Comparison of ENCODE assay signal across 26 cellular contexts in the genomic region with DNA sequence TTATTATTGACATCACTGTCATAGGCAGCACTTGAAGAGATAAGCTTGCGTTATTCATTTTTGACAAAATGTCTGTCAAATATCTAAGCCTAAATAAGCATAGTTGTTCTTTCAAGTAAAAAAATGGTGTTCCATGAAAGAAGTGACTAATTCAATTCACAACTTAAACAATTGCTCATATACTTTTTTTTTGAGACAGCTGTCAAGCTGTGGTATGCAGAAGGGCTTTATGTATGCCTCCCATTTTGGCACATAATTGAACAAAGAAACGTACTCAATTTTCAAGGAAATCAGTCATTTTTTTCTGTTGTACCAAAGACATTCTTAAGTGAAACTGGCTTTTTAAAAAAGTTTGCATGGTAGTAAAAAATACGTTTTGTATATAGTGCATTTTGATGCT.
"Had no signal": no experiment of that assay in that cellular context is flagged by ENCODE, and none has a peak within 500 bp of the region (broad histone marks: within the 10 kb centered on the region; RNA-seq: fewer than 3 reads in every experiment).

No MANE protein-coding gene starts in this region.

- H3K4me1 ChIP-seq: uterus had no signal

- H3K36me3 ChIP-seq: esophagus muscularis mucosa, neutrophil, pancreas, right lobe of liver, suprapubic skin, transverse colon, upper lobe of right lung, uterus had no signal

- H3K4me3 Mint-ChIP-seq: memory B cell; naive B cell; natural killer cell treated with Interleukin-12 subunit alpha and Interleukin-12 subunit beta and Interleukin-15 and Interleukin-18, amount 100 ng/mL, for 72 hours; neural crest cell; stimulated activated naive CD8-positive, alpha-beta T cell treated with anti-CD3 and anti-CD28 coated beads, Interleukin-15, amount 100 ng/mL, for 72 hours had no signal

- H3K27ac Mint-ChIP-seq: memory B cell; naive B cell; natural killer cell treated with Interleukin-12 subunit alpha and Interleukin-12 subunit beta and Interleukin-15 and Interleukin-18, amount 100 ng/mL, for 72 hours; stimulated activated naive CD8-positive, alpha-beta T cell treated with anti-CD3 and anti-CD28 coated beads, Interleukin-15, amount 100 ng/mL, for 72 hours had no signal

- ATAC-seq: foreskin keratinocyte; left lobe of liver; mucosa of descending colon; natural killer cell treated with Interleukin-12 subunit alpha and Interleukin-12 subunit beta and Interleukin-15 and Interleukin-18, amount 100 ng/mL, for 72 hours; pancreas; right lobe of liver; stimulated activated naive CD8-positive, alpha-beta T cell treated with anti-CD3 and anti-CD28 coated beads, Interleukin-15, amount 100 ng/mL, for 72 hours; upper lobe of right lung had no signal

- DNase-seq: dermis blood vessel endothelial cell; effector memory CD4-positive, alpha-beta T cell; foreskin keratinocyte; head of caudate nucleus; kidney; mucosa of descending colon; naive B cell; pancreas; right lobe of liver; small intestine; stimulated activated CD4-positive, alpha-beta T cell treated with anti-CD3 and anti-CD28 coated beads, Interleukin-15, amount 100 ng/mL, for 24 hours; stimulated activated CD4-positive, alpha-beta T cell treated with anti-CD3 and anti-CD28 coated beads, Interleukin-2, amount 100 ng/mL, for 48 hours; stimulated activated naive CD4-positive, alpha-beta T cell; stimulated activated naive CD8-positive, alpha-beta T cell treated with anti-CD3 and anti-CD28 coated beads, Interleukin-15, amount 100 ng/mL, for 72 hours; transverse colon; upper lobe of right lung; uterus had no signal

- H3K27me3 ChIP-seq: esophagus muscularis mucosa, foreskin keratinocyte, pancreas, right lobe of liver, suprapubic skin, transverse colon, upper lobe of right lung, uterus had no signal

- H3K4me3 ChIP-seq: coronary artery, esophagus muscularis mucosa, lung, mucosa of descending colon, pancreas, right lobe of liver, suprapubic skin, transverse colon, upper lobe of right lung, uterus had no signal

- H3K36me3 Mint-ChIP-seq: memory B cell had no signal

- H3K9me3 ChIP-seq: esophagus muscularis mucosa, mucosa of descending colon, neutrophil, pancreas, right lobe of liver, suprapubic skin, transverse colon, upper lobe of right lung, uterus had no signal

- H3K27ac ChIP-seq: coronary artery, esophagus muscularis mucosa, foreskin keratinocyte, neutrophil, right lobe of liver, suprapubic skin, transverse colon, upper lobe of right lung, uterus had no signal

- H3K27me3 Mint-ChIP-seq: memory B cell had no signal

- H3K9me3 Mint-ChIP-seq: memory B cell; natural killer cell treated with Interleukin-12 subunit alpha and Interleukin-12 subunit beta and Interleukin-15 and Interleukin-18, amount 100 ng/mL, for 72 hours; neural crest cell; stimulated activated naive CD8-positive, alpha-beta T cell treated with anti-CD3 and anti-CD28 coated beads, Interleukin-15, amount 100 ng/mL, for 72 hours had no signal
